ENCODE assay signal across 10 cellular contexts in the genomic region with DNA sequence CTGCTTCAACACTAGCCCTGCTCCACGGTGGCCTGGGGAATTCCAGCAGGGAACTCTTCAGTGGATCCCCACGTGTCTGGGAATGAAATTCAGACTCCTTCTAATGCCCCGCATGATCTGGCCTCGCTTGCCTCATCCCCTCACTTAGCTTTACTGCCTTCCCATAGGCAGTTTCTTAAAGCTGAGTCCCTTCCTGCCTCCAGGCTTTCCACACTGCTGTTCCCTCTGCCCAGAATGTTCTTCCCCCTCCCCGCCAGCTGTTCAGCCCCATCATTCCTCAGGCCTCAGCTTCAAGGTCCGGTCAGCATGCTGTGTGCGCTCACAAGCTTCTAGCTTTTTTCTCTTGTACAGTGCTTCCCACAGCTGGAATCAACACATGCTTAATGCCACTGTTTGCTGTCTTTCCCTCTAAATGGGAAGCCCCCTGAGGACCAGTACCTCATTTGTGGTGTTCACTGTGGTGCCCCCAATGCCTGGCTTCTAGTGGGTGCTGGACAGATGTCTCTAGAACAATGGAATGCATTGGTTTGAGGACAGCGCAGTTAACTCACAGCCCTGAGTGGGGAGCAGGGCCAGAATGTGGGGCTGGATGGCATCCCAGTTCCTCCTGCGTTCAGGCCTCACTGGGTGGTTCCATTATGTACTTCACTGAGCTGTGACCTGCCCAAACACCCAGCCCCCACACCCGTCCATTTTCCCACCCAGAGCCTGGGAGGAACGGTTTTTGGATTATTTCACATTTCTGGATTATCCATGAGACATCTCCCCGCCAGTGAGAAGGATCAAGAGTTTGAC. TPM values are rescaled to one million over a fixed set of nuclear protein-coding genes. Genes with fewer than 3 reads are reported as not detected.
DNase-seq lines count a peak whose midpoint lies in the region; ATAC-seq and TF ChIP-seq lines count a peak whose summit lies in the region.
"Had no signal": no experiment of that assay in that cellular context is flagged by ENCODE, and none has a peak within 500 bp of the region (broad histone marks: within the 10 kb centered on the region; RNA-seq: fewer than 3 reads in every experiment).

No MANE protein-coding gene starts in this region.

- H3K9me3 ChIP-seq in lower lobe of right lung (no peaks in the 10 kb centered on the region), thyroid gland (no peaks in the 10 kb centered on the region)

- intact Hi-C loops in lower lobe of right lung (cut with DNase I): no loop called here
- intact Hi-C loops in thyroid gland (cut with DNase I): no loop called here

- DNase-seq in NCI-H446 (lab: John Stamatoyannopoulos, UW) (peak; percentile 45 to 65), cerebellum (ENCODE audit: low spot score) (peak; percentile 80), lower lobe of right lung (no peak), thyroid gland (peak; percentile 93 to 95), brain microvascular endothelial cell (no peak)
- no peak for DNase-seq in activated CD4-positive, CD25-positive, alpha-beta regulatory T cell treated with anti-CD3 and anti-CD28 coated beads, Interleukin-2, amount 50 U/mL, for 72 hours
- DNase-seq: activated T-cell treated with anti-CD3 and anti-CD28 coated beads, Interleukin-2, amount 50 U/mL, for 48 hours had no signal

- TF ChIP-seq CTCF in lower lobe of right lung (IDR thresholded peaks at IDR 0.05) (no peak), thyroid gland (IDR thresholded peaks at IDR 0.05) (no peak), brain microvascular endothelial cell (IDR thresholded peaks at IDR 0.05; ENCODE audit: low read depth, low read length, missing control alignments) (no peak)

- H3K27me3 ChIP-seq in lower lobe of right lung (ENCODE audit: low read depth): no peaks in the 10 kb centered on the region
- H3K27me3 ChIP-seq in thyroid gland: no peaks in the 10 kb centered on the region
- no peaks in the 10 kb centered on the region for H3K27me3 ChIP-seq in brain microvascular endothelial cell (replicated peaks)

- peaks cover 42% of the 10 kb centered on the region for H3K36me3 ChIP-seq in lower lobe of right lung
- peaks cover 21 to 23% of the 10 kb centered on the region in 2 donors for H3K36me3 ChIP-seq in thyroid gland
- H3K36me3 ChIP-seq in brain microvascular endothelial cell (replicated peaks): peaks cover 34% of the 10 kb centered on the region

- H3K27ac ChIP-seq in lower lobe of right lung (peak overlapping the region; percentile 62), thyroid gland (peak overlapping the region; percentile 72 to 97 (median 91)), brain microvascular endothelial cell (no peak overlapping the region)

- in situ Hi-C loops in brain microvascular endothelial cell (cut with HindIII; ENCODE audit: low pct_ligation_motif_present, low sequenced_read_pairs): no loop called here

- H3K4me1 ChIP-seq in lower lobe of right lung: peaks cover 51% of the 10 kb centered on the region
- H3K4me1 ChIP-seq in thyroid gland: peaks cover 51 to 64% of the 10 kb centered on the region in 2 donors

- H3K4me3 ChIP-seq in lower lobe of right lung: no peak overlapping the region
- H3K4me3 ChIP-seq in thyroid gland (replicated peaks in 1 of 3): no peak overlapping the region
- H3K4me3 ChIP-seq in brain microvascular endothelial cell (ENCODE audit: low read depth, low read length): no peak overlapping the region
- H3K4me3 ChIP-seq: GM12878 had no signal

- peak in 1 of 2 donors; percentile 44 for TF ChIP-seq POLR2A in thyroid gland (IDR thresholded peaks at IDR 0.05)

- ATAC-seq in lower lobe of right lung (peak; percentile 22 to 25), GM21526 (IDR thresholded peaks at IDR 0.05; ENCODE audit: low FRiP score, unreplicated experiment) (no peak), GM19467 (IDR thresholded peaks at IDR 0.05; ENCODE audit: unreplicated experiment) (no peak)
- ATAC-seq: GM12878 had no signal

- 48 to 51% methylated on average over 12 of the region's 12 CpGs for WGBS in thyroid gland, 2 donors

RNA-seq across cellular contexts. Expression of gene WASF2, which starts 55.0 kb away (rescaled TPM):
- total RNA-seq in cerebellum: 15.2 TPM
- 159 TPM for total RNA-seq in lower lobe of right lung
- total RNA-seq in thyroid gland: 10 to 100 TPM; 38.3 to 47.7 (median 46.7) TPM

RNA-seq across cellular contexts. Expression of gene AHDC1, which starts 58.9 kb away (rescaled TPM):
- total RNA-seq in cerebellum: 26.5 TPM
- total RNA-seq in lower lobe of right lung: 23.7 TPM
- total RNA-seq in thyroid gland: 10 to 100 TPM; 25.5 to 91.4 (median 47.8) TPM

Comparison
In these comparisons a context has a peak if more than half of its experiments do, and no peak if none do; other contexts are left out.
1. DNase-seq: peak in NCI-H446 (2 of 2), cerebellum (single experiment) and thyroid gland (2 of 2); none in lower lobe of right lung (single experiment), brain microvascular endothelial cell (single experiment) and activated CD4-positive, CD25-positive, alpha-beta regulatory T cell treated with anti-CD3 and anti-CD28 coated beads, Interleukin-2, amount 50 U/mL, for 72 hours (single experiment).
2. ATAC-seq: peak in lower lobe of right lung (2 of 2); none in GM21526 (single experiment) and GM19467 (single experiment).